8 cellular contexts compared by ENCODE assay signal in the genomic region with DNA sequence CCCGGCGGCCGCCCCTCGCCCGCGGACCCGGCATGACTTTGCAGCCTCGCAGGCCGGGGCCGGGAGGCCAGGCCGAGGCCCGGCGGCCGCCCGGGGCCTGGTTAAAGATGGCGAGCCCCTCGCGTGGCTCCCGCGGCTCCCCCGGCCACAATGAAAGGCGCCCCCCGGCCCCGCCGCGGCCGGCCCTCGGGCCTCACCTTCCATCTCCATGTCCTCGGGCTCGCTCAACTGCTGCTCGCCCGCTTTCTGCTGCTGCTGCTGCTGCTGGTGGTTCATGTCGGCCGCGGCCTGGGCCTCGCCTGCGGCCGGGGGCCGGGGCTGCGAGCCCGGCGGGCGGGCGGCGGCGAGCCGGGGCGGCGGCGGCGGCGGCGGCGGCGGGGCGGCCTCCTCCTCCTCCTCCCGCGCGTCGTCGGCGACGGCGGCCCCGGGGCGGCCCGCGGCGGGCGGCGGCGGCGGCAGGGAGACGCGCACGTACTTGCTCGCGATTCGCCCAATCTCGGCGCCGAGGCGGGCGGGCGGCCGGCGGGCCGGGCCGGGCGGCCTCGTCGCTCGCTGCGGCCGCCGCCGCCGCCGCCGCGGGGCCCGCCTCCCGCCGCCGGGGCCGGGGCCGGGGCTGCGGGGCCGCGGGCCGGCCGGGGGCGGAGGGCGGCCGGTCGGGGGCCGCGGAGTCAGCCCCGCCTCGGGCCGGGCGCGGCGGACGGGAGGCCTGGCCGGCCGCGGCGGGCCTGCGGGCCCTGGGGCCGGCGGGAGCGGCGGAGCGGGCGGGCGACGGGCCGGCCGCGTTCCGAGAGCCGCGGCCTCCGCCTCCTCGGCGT. TPM values are rescaled to one million over a fixed set of nuclear protein-coding genes. Genes with fewer than 3 reads are reported as not detected.
DNase-seq lines count a peak whose midpoint lies in the region; ATAC-seq and TF ChIP-seq lines count a peak whose summit lies in the region.

No MANE protein-coding gene starts in this region.

- H3K9me3 Mint-ChIP-seq in activated B cell treated with CpG ODN at 0.5 μM for 24 hours, result no peaks in the 10 kb centered on the region

- H3K27me3 Mint-ChIP-seq in activated B cell treated with CpG ODN at 0.5 μM for 24 hours, result no peaks in the 10 kb centered on the region

- CTCF ChIA-PET in activated B cell treated with CpG ODN at 0.5 μM for 24 hours (lab: Charles Lee), result interaction anchor here (1.4 to 2.6 kb wide), 4 partner anchors 27 to 72 kb away, joined by 3 to 9 read pairs (median 4); no protein-coding TSS in a partner anchor

- H3K9ac ChIP-seq in ES-I3 (ENCODE audit: low read depth, low read length) (peak overlapping the region; percentile 78), skeletal muscle tissue (ENCODE audit: low read depth in 1 of 3, low read length in 3 of 3) (peak overlapping the region in 2 of 3 donors; percentile 78 to 86)

- POLR2A ChIA-PET in activated B cell treated with CpG ODN at 0.5 μM for 24 hours (lab: Charles Lee), result interaction anchor here (0.6 to 4.1 kb wide), 12 partner anchors 13 to 165 kb away, joined by 3 to 29 read pairs (median 5); a partner anchor contains a TSS

- H3K27ac ChIP-seq in right cardiac atrium (ENCODE audit: low read length) (peak overlapping the region; percentile 87), skeletal muscle tissue (ENCODE audit: low read depth, low read length) (no peak overlapping the region)

- no peak for TF ChIP-seq CTCF in activated B cell treated with CpG ODN at 0.5 μM for 24 hours (IDR thresholded peaks at IDR 0.05)

- H3K4me3 ChIP-seq in right cardiac atrium (ENCODE audit: low read length), result peak overlapping the region; percentile 92
- peak overlapping the region; percentile 74 to 79 (median 74) for H3K4me3 ChIP-seq in skeletal muscle tissue (ENCODE audit: low read length in 3 of 3)

- peak overlapping the region; percentile 64 for H3K4me3 Mint-ChIP-seq in activated B cell treated with CpG ODN at 0.5 μM for 24 hours

- H3K9me3 ChIP-seq in ES-I3 (ENCODE audit: control insufficient read depth, insufficient read depth, low read length), result no peaks in the 10 kb centered on the region
- no peaks in the 10 kb centered on the region for H3K9me3 ChIP-seq in right cardiac atrium (ENCODE audit: control insufficient read depth, low read length)
- no peaks in the 10 kb centered on the region for H3K9me3 ChIP-seq in skeletal muscle tissue (ENCODE audit: control insufficient read depth in 3 of 3, low read length in 3 of 3)

- H3K36me3 ChIP-seq in ES-I3 (ENCODE audit: insufficient read depth, low read length), result no peaks in the 10 kb centered on the region
- H3K36me3 ChIP-seq in skeletal muscle tissue (ENCODE audit: control insufficient read depth in 3 of 3, insufficient read depth in 3 of 3, low read length in 3 of 3), result no peaks in the 10 kb centered on the region

- H3K36me3 Mint-ChIP-seq in activated B cell treated with CpG ODN at 0.5 μM for 24 hours (ENCODE audit: low read depth), result peaks cover 12% of the 10 kb centered on the region

- H3K27me3 ChIP-seq in right cardiac atrium (ENCODE audit: control insufficient read depth, insufficient read depth), result no peaks in the 10 kb centered on the region
- H3K27me3 ChIP-seq in skeletal muscle tissue (ENCODE audit: control insufficient read depth in 3 of 3, insufficient read depth in 3 of 3, low read length in 3 of 3), result no peaks in the 10 kb centered on the region

- under 1% methylated on average over 146 of the region's 147 CpGs for WGBS in right cardiac atrium

- peaks cover 43% of the 10 kb centered on the region for H3K4me1 ChIP-seq in ES-I3 (ENCODE audit: insufficient read depth, low read length)
- H3K4me1 ChIP-seq in right cardiac atrium (ENCODE audit: control insufficient read depth, insufficient read depth, low read length), result peaks cover 28% of the 10 kb centered on the region
- peaks cover 39 to 42% (median 42%) of the 10 kb centered on the region in 3 donors for H3K4me1 ChIP-seq in skeletal muscle tissue (ENCODE audit: control insufficient read depth in 3 of 3, insufficient read depth in 3 of 3, low read length in 3 of 3)

- H3K27ac Mint-ChIP-seq in activated B cell treated with CpG ODN at 0.5 μM for 24 hours, result no peak overlapping the region

- intact Hi-C loops in activated B cell treated with CpG ODN at 0.5 μM for 24 hours (cut with micrococcal nuclease), result loop anchor here (5.0 kb wide), 2 partner anchors 36 to 169 kb away; no protein-coding TSS in a partner anchor
- intact Hi-C loops in right cardiac atrium (cut with DNase I), result loop anchor here in 1 of 4 donors (5.0 kb wide), 1 partner anchor 129 kb away; a partner anchor contains a TSS

- peaks cover 43% of the 10 kb centered on the region for H3K4me1 Mint-ChIP-seq in activated B cell treated with CpG ODN at 0.5 μM for 24 hours

- ATAC-seq in HG02840 (IDR thresholded peaks at IDR 0.05; ENCODE audit: low FRiP score, unreplicated experiment) (peak; percentile 1), activated B cell treated with CpG ODN at 0.5 μM for 24 hours (ENCODE audit: low read depth) (peak; percentile 3), right cardiac atrium (no peak), GM19395 (IDR thresholded peaks at IDR 0.05; ENCODE audit: unreplicated experiment) (no peak)

- DNase-seq in activated B cell treated with CpG ODN at 0.5 μM for 24 hours (no peak), right cardiac atrium (peak in 2 of 3 donors; percentile 61 to 71), islet precursor cell (no peak), pons (ENCODE audit: low spot score) (no peak)

RNA-seq across cellular contexts. Expression of a gene that starts 0.5 kb away (rescaled TPM):
- total RNA-seq in activated B cell treated with CpG ODN at 0.5 μM for 24 hours, result 173 and 193 TPM in 2 replicates
- total RNA-seq in right cardiac atrium, result 10 to 100 TPM; 67.1 to 83.3 (median 71.2) TPM
- polyA plus RNA-seq in right cardiac atrium, result 25.1 TPM
- total RNA-seq in skeletal muscle tissue, result 57.9 TPM

Comparison
In these comparisons a context has a peak if more than half of its experiments do, and no peak if none do; other contexts are left out.
1. ATAC-seq: peak in HG02840 (single experiment) and activated B cell treated with CpG ODN at 0.5 μM for 24 hours (single experiment); none in right cardiac atrium (0 of 2) and GM19395 (single experiment).
2. DNase-seq: peak in right cardiac atrium (2 of 3); none in activated B cell treated with CpG ODN at 0.5 μM for 24 hours (single experiment), islet precursor cell (single experiment) and pons (single experiment).